Comparison of ENCODE assay signal across 22 cellular contexts in genomic region chr17:63042443-63042842, GRCh38.
A peak's percentile ranks its signal among the peaks of the same experiment; 100 is the strongest.
DNase-seq lines count a peak whose midpoint lies in the region; ATAC-seq and TF ChIP-seq lines count a peak whose summit lies in the region.
"Had no signal": no experiment of that assay in that cellular context is flagged by ENCODE, and none has a peak within 500 bp of the region (broad histone marks: within the 10 kb centered on the region; RNA-seq: fewer than 3 reads in every experiment).

No MANE protein-coding gene starts in this region.

- H3K4me1 Mint-ChIP-seq in chondrocyte (ENCODE audit: low read depth), result peaks cover 39% of the 10 kb centered on the region
- H3K4me1 Mint-ChIP-seq: IgD-negative memory B cell had no signal

- peak overlapping the region; percentile 10 for H3K27ac Mint-ChIP-seq in chondrocyte (ENCODE audit: unreplicated experiment)
- H3K27ac Mint-ChIP-seq: activated CD8-positive, alpha-beta T cell treated with anti-CD3 and anti-CD28 coated beads for 36 hours; activated naive CD8-positive, alpha-beta T cell; endodermal cell; IgD-negative memory B cell; stimulated activated memory B cell treated with anti-CD40 and anti-IgM and Interleukin-4, amounts not matched to agents 10 μg/mL and 1 μg/mL and 100 μg/mL, for 72 hours had no signal

- no peak for TF ChIP-seq CTCF in chondrocyte (IDR thresholded peaks at IDR 0.05)

- DNase-seq in NCI-H2107 treated with DMSO at 0.1 percent for 48 hours (lab: John Stamatoyannopoulos, UW; ENCODE audit: unreplicated experiment) (peak; percentile 22), NCI-H2107 (lab: John Stamatoyannopoulos, UW) (no peak), NCI-H345 (lab: John Stamatoyannopoulos, UW) (peak; percentile 38), chondrocyte (ENCODE audit: low spot score) (no peak), pons (ENCODE audit: low spot score) (peak; percentile 35), GM19238 (ENCODE audit: insufficient read length, low spot score) (no peak)
- DNase-seq: activated CD8-positive, alpha-beta T cell treated with anti-CD3 and anti-CD28 coated beads for 36 hours; activated effector memory CD4-positive, alpha-beta T cell treated with Interleukin-2 at 50 U/mL for 16 hours; aorta; endodermal cell; left cardiac atrium; NCI-H2081 treated with DMSO at 0.1 percent for 48 hours; RPMI8226; sigmoid colon; stimulated activated CD4-positive, alpha-beta T cell treated with anti-CD3 and anti-CD28 coated beads, Interleukin-4, amount 100 ng/mL, for 4 hours; T-helper 1 cell; upper lobe of right lung had no signal

- H3K4me3 Mint-ChIP-seq in chondrocyte (ENCODE audit: unreplicated experiment), result no peak overlapping the region
- H3K4me3 Mint-ChIP-seq: activated CD8-positive, alpha-beta T cell treated with anti-CD3 and anti-CD28 coated beads for 36 hours; activated naive CD8-positive, alpha-beta T cell; endodermal cell; IgD-negative memory B cell; stimulated activated memory B cell treated with anti-CD40 and anti-IgM and Interleukin-4, amounts not matched to agents 10 μg/mL and 1 μg/mL and 100 μg/mL, for 72 hours had no signal

- ATAC-seq in GM18867 (IDR thresholded peaks at IDR 0.05; ENCODE audit: unreplicated experiment) (no peak), GM18861 (IDR thresholded peaks at IDR 0.05; ENCODE audit: unreplicated experiment) (no peak)
- ATAC-seq: activated CD8-positive, alpha-beta T cell treated with anti-CD3 and anti-CD28 coated beads for 36 hours; left cardiac atrium; stimulated activated memory B cell treated with anti-CD40 and anti-IgM and Interleukin-4, amounts not matched to agents 10 μg/mL and 1 μg/mL and 100 μg/mL, for 72 hours; upper lobe of right lung had no signal

- H3K27me3 Mint-ChIP-seq in chondrocyte (ENCODE audit: low read depth), result no peaks in the 10 kb centered on the region
- H3K27me3 Mint-ChIP-seq: activated CD8-positive, alpha-beta T cell treated with anti-CD3 and anti-CD28 coated beads for 36 hours; activated naive CD8-positive, alpha-beta T cell; stimulated activated memory B cell treated with anti-CD40 and anti-IgM and Interleukin-4, amounts not matched to agents 10 μg/mL and 1 μg/mL and 100 μg/mL, for 72 hours had no signal

- H3K36me3 Mint-ChIP-seq in chondrocyte (ENCODE audit: low read depth), result no peaks in the 10 kb centered on the region
- H3K36me3 Mint-ChIP-seq: activated naive CD8-positive, alpha-beta T cell; IgD-negative memory B cell; stimulated activated memory B cell treated with anti-CD40 and anti-IgM and Interleukin-4, amounts not matched to agents 10 μg/mL and 1 μg/mL and 100 μg/mL, for 72 hours had no signal

- H3K9me3 Mint-ChIP-seq in chondrocyte (ENCODE audit: low read depth), result no peaks in the 10 kb centered on the region
- H3K9me3 Mint-ChIP-seq: activated CD8-positive, alpha-beta T cell treated with anti-CD3 and anti-CD28 coated beads for 36 hours; endodermal cell; stimulated activated memory B cell treated with anti-CD40 and anti-IgM and Interleukin-4, amounts not matched to agents 10 μg/mL and 1 μg/mL and 100 μg/mL, for 72 hours had no signal

Comparison
In these comparisons a context has a peak if more than half of its experiments do, and no peak if none do; other contexts are left out.
1. DNase-seq: peak in NCI-H2107 treated with DMSO at 0.1 percent for 48 hours (single experiment), NCI-H345 (single experiment) and pons (single experiment); none in NCI-H2107 (single experiment), chondrocyte (single experiment) and GM19238 (single experiment).